1 cellular context compared by ENCODE assay signal in genomic region chr1:229514578-229515275, GRCh38.
TF ChIP-seq lines count a peak whose summit lies in the region.

No MANE protein-coding gene starts in this region.

TF ChIP-seq in K562, 482 proteins besides CTCF, POLR2A, EP300 and RAD21 (continued from another document and continues in another):
- TF ChIP-seq ZNF398 (CRISPR knock-in tag; IDR thresholded peaks at IDR 0.05) (no peak), MNT (conservative IDR thresholded peaks at IDR 0.05) (no peak), ATF7 (IDR thresholded peaks at IDR 0.05) (0 out of 2 replicates have a peak, but pooled peaks have one; percentile 20), SMAD3 (CRISPR knock-in tag; conservative IDR thresholded peaks at IDR 0.05) (0 out of 2 replicates have a peak, but pooled peaks have one; percentile 63), RBM25 (IDR thresholded peaks at IDR 0.05; ENCODE audit: low read depth, low read length, severe bottlenecking) (no peak), ZBTB12 (CRISPR knock-in tag; IDR thresholded peaks at IDR 0.05) (0 out of 2 replicates have a peak, but pooled peaks have one; percentile 31), ZSCAN29 (IDR thresholded peaks at IDR 0.05) (0 out of 2 replicates have a peak, but pooled peaks have one; percentile 53), BHLHE40 (IDR thresholded peaks at IDR 0.05; ENCODE audit: low read length) (0 out of 2 replicates have a peak, but pooled peaks have one; percentile 30), MEIS2 (IDR thresholded peaks at IDR 0.05; ENCODE audit: partially characterized antibody) (peak; percentile 62), TBL1XR1 (IDR thresholded peaks at IDR 0.05; ENCODE audit: low read length in 2 of 2) (0 out of 4 replicates have a peak, but pooled peaks of 1 of the 2 experiments have one; percentile 22), REST (CRISPR knock-in tag; IDR thresholded peaks at IDR 0.05; ENCODE audit: low read depth) (no peak), CREB3 (tag; conservative IDR thresholded peaks at IDR 0.05; ENCODE audit: low read depth) (no peak), CTCFL (IDR thresholded peaks at IDR 0.05; ENCODE audit: borderline replicate concordance, insufficient read depth, low read depth, low read length, poor library complexity, severe bottlenecking) (peak; percentile 93), NCOR1 (IDR thresholded peaks at IDR 0.05) (no peak), CTBP1 (IDR thresholded peaks at IDR 0.05; ENCODE audit: borderline replicate concordance) (peak; percentile 26; the same call in 1 of the 2 replicates), ZNF12 (CRISPR knock-in tag; IDR thresholded peaks at IDR 0.05) (no peak), LCOR (CRISPR knock-in tag; IDR thresholded peaks at IDR 0.05) (peak; percentile 35; the same call in 1 of the 2 replicates), POLR3A (IDR thresholded peaks at IDR 0.05; ENCODE audit: borderline replicate concordance, extremely low read depth, insufficient read depth, insufficient read length) (no peak), E2F3 (CRISPR knock-in tag; IDR thresholded peaks at IDR 0.05) (no peak), RCOR1 (IDR thresholded peaks at IDR 0.05; ENCODE audit: borderline replicate concordance in 1 of 2, low read depth in 2 of 2, low read length in 2 of 2) (peak in 1 of 2 experiments; percentile 65; a peak in 1 of 4 replicates), THRA (IDR thresholded peaks at IDR 0.05) (no peak), DEAF1 (CRISPR knock-in tag; IDR thresholded peaks at IDR 0.05) (peak; percentile 88), ZBTB26 (CRISPR knock-in tag; IDR thresholded peaks at IDR 0.05) (0 out of 2 replicates have a peak, but pooled peaks have one; percentile 15), CREM (IDR thresholded peaks at IDR 0.05; ENCODE audit: low read depth) (peak; percentile 62; the same call in 1 of the 2 replicates), ELF1 (tag; IDR thresholded peaks at IDR 0.05) (no peak), STAT5B (CRISPR knock-in tag; IDR thresholded peaks at IDR 0.05) (no peak), BCOR (IDR thresholded peaks at IDR 0.05) (no peak), KAT7 (CRISPR knock-in tag; IDR thresholded peaks at IDR 0.05; ENCODE audit: borderline replicate concordance) (no peak), PRDM10 (IDR thresholded peaks at IDR 0.05; ENCODE audit: partially characterized antibody) (no peak), TEAD4 (IDR thresholded peaks at IDR 0.05; ENCODE audit: low read length) (peak; percentile 42; the same call in 1 of the 2 replicates), TEAD4 (CRISPR knock-in tag; IDR thresholded peaks at IDR 0.05; ENCODE audit: borderline replicate concordance) (no peak), KLF16 (IDR thresholded peaks at IDR 0.05) (0 out of 2 replicates have a peak, but pooled peaks have one; percentile 48), JUND (IDR thresholded peaks at IDR 0.05; ENCODE audit: borderline replicate concordance, low read depth, low read length) (peak; percentile 30; the same call in 1 of the 2 replicates), JUND (tag; IDR thresholded peaks at IDR 0.05; ENCODE audit: borderline replicate concordance, low read depth, low read length) (0 out of 3 replicates have a peak, but pooled peaks have one; percentile 13)
